Comparison of ENCODE assay signal across 15 cellular contexts in the genomic region with DNA sequence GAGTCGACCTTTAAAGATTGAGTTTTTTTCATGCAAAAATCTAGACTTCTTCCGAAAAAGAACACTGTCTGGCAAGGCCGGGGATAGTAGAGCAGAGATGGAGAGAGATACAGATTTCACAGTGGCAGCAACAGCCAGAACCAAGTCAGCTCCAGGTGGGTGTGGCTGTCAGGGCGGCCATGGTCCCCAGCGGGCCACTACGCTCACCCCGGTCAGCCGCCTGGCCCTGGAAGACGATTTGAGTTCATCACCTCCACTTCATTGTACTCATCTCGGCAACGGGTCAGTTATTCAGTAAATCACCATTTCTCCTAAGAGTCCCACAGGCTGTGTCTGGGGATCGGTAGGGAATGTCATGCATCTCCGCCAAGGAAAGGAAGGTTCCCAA. TPM values are rescaled to one million over a fixed set of nuclear protein-coding genes. Genes with fewer than 3 reads are reported as not detected.
DNase-seq lines count a peak whose midpoint lies in the region; ATAC-seq and TF ChIP-seq lines count a peak whose summit lies in the region.
"Had no signal": no experiment of that assay in that cellular context is flagged by ENCODE, and none has a peak within 500 bp of the region (broad histone marks: within the 10 kb centered on the region; RNA-seq: fewer than 3 reads in every experiment).

No MANE protein-coding gene starts in this region.

- POLR2A ChIA-PET in activated CD4-positive, alpha-beta T cell treated with anti-CD3 and anti-CD28 coated beads for 36 hours (lab: Charles Lee): no interaction called here

- no peaks in the 10 kb centered on the region for H3K4me1 ChIP-seq in endodermal cell (ENCODE audit: control insufficient read depth, insufficient read depth, low read length)
- H3K4me1 ChIP-seq: Caco-2 had no signal

- intact Hi-C loops in activated CD4-positive, alpha-beta T cell treated with anti-CD3 and anti-CD28 coated beads, Interleukin-2, amount 10 ng/mL, durations not matched to agents 24 days and 14 days (cut with micrococcal nuclease): no loop called here
- intact Hi-C loops in activated CD4-positive, alpha-beta T cell treated with anti-CD3 and anti-CD28 coated beads for 36 hours (cut with DNase I, micrococcal nuclease): no loop called here
- intact Hi-C loops in Calu3 (cut with micrococcal nuclease; ENCODE audit: unreplicated experiment): no loop called here

- no peaks in the 10 kb centered on the region for H3K36me3 Mint-ChIP-seq in activated CD4-positive, alpha-beta T cell treated with anti-CD3 and anti-CD28 coated beads, Interleukin-2, amount 10 ng/mL, durations not matched to agents 24 days and 14 days (ENCODE audit: low read depth)
- peaks cover 3% of the 10 kb centered on the region for H3K36me3 Mint-ChIP-seq in activated CD4-positive, alpha-beta T cell treated with anti-CD3 and anti-CD28 coated beads for 36 hours (ENCODE audit: low read depth)
- H3K36me3 Mint-ChIP-seq in endodermal cell (ENCODE audit: low read depth): no peaks in the 10 kb centered on the region
- no peaks in the 10 kb centered on the region for H3K36me3 Mint-ChIP-seq in Calu3 (ENCODE audit: insufficient read depth, unreplicated experiment)

- H3K27ac Mint-ChIP-seq in activated CD4-positive, alpha-beta T cell treated with anti-CD3 and anti-CD28 coated beads, Interleukin-2, amount 10 ng/mL, durations not matched to agents 24 days and 14 days: no peak overlapping the region
- no peak overlapping the region for H3K27ac Mint-ChIP-seq in activated CD4-positive, alpha-beta T cell treated with anti-CD3 and anti-CD28 coated beads for 36 hours
- H3K27ac Mint-ChIP-seq in endodermal cell (no peak overlapping the region), Calu3 (ENCODE audit: unreplicated experiment) (no peak overlapping the region)
- H3K27ac Mint-ChIP-seq: CD8-positive, alpha-beta memory T cell had no signal

- BruUV-seq in Calu3 (replicated peaks; lab: Mats Ljungman, UMichigan): no TSS peak

- peaks cover 24% of the 10 kb centered on the region for H3K9me3 Mint-ChIP-seq in activated CD4-positive, alpha-beta T cell treated with anti-CD3 and anti-CD28 coated beads, Interleukin-2, amount 10 ng/mL, durations not matched to agents 24 days and 14 days
- H3K9me3 Mint-ChIP-seq in activated CD4-positive, alpha-beta T cell treated with anti-CD3 and anti-CD28 coated beads for 36 hours (ENCODE audit: low read depth): peaks cover 30% of the 10 kb centered on the region
- H3K9me3 Mint-ChIP-seq in endodermal cell (peaks cover 68% of the 10 kb centered on the region), Calu3 (ENCODE audit: low read depth, unreplicated experiment) (peaks cover 32% of the 10 kb centered on the region)

- H3K4me3 ChIP-seq in endodermal cell (ENCODE audit: low read length): no peak overlapping the region

- H3K9me3 ChIP-seq in endodermal cell (ENCODE audit: control insufficient read depth, low read length): peaks cover 19% of the 10 kb centered on the region

- peak; percentile 21 for DNase-seq in activated CD4-positive, alpha-beta T cell treated with anti-CD3 and anti-CD28 coated beads, Interleukin-2, amount 10 ng/mL, durations not matched to agents 24 days and 14 days
- no peak for DNase-seq in activated CD4-positive, alpha-beta T cell treated with anti-CD3 and anti-CD28 coated beads for 36 hours
- DNase-seq in GM20000 (ENCODE audit: low spot score) (peak; percentile 3), endodermal cell (peak; percentile 8), mucosa of gallbladder (ENCODE audit: low spot score) (peak; percentile 6), medulla oblongata (ENCODE audit: extremely low spot score) (no peak), Calu3 (no peak), UCSD-AML1 (lab: John Stamatoyannopoulos, UW; ENCODE audit: unreplicated experiment) (no peak)
- DNase-seq: CD8-positive, alpha-beta memory T cell; DMS53; GF-D8 had no signal

- no peak for ATAC-seq in activated CD4-positive, alpha-beta T cell treated with anti-CD3 and anti-CD28 coated beads for 36 hours
- ATAC-seq: HCT116 had no signal

- TF ChIP-seq CTCF in GM20000 (IDR thresholded peaks at IDR 0.05; ENCODE audit: extremely low read depth, missing control alignments) (no peak), endodermal cell (conservative IDR thresholded peaks at IDR 0.05) (no peak), Calu3 (IDR thresholded peaks at IDR 0.05; ENCODE audit: unreplicated experiment) (no peak)

- CTCF ChIA-PET in activated CD4-positive, alpha-beta T cell treated with anti-CD3 and anti-CD28 coated beads for 36 hours (lab: Charles Lee): no interaction called here
- CTCF ChIA-PET in Calu3 (lab: Charles Lee): no interaction called here

- no peaks in the 10 kb centered on the region for H3K4me1 Mint-ChIP-seq in activated CD4-positive, alpha-beta T cell treated with anti-CD3 and anti-CD28 coated beads, Interleukin-2, amount 10 ng/mL, durations not matched to agents 24 days and 14 days
- no peaks in the 10 kb centered on the region for H3K4me1 Mint-ChIP-seq in activated CD4-positive, alpha-beta T cell treated with anti-CD3 and anti-CD28 coated beads for 36 hours
- H3K4me1 Mint-ChIP-seq in endodermal cell (no peaks in the 10 kb centered on the region), Calu3 (ENCODE audit: low read depth, unreplicated experiment) (no peaks in the 10 kb centered on the region)
- H3K4me1 Mint-ChIP-seq: CD8-positive, alpha-beta memory T cell had no signal

- H3K27me3 ChIP-seq in endodermal cell (ENCODE audit: control insufficient read depth, insufficient read depth, low read length, poor library complexity, severe bottlenecking): no peaks in the 10 kb centered on the region

- no peaks in the 10 kb centered on the region for H3K36me3 ChIP-seq in endodermal cell (ENCODE audit: control insufficient read depth, insufficient read depth, low read length)

- no peak overlapping the region for H3K9ac ChIP-seq in endodermal cell (ENCODE audit: extremely low read depth, low read length, poor library complexity, severe bottlenecking)

- no peak overlapping the region for H3K27ac ChIP-seq in endodermal cell (ENCODE audit: low read depth, low read length)
- H3K27ac ChIP-seq: 22Rv1 had no signal

- H3K4me3 Mint-ChIP-seq in activated CD4-positive, alpha-beta T cell treated with anti-CD3 and anti-CD28 coated beads, Interleukin-2, amount 10 ng/mL, durations not matched to agents 24 days and 14 days: no peak overlapping the region
- H3K4me3 Mint-ChIP-seq in activated CD4-positive, alpha-beta T cell treated with anti-CD3 and anti-CD28 coated beads for 36 hours: no peak overlapping the region
- H3K4me3 Mint-ChIP-seq in endodermal cell (no peak overlapping the region), Calu3 (ENCODE audit: low read depth, unreplicated experiment) (no peak overlapping the region)
- H3K4me3 Mint-ChIP-seq: CD8-positive, alpha-beta memory T cell had no signal

- no peaks in the 10 kb centered on the region for H3K27me3 Mint-ChIP-seq in activated CD4-positive, alpha-beta T cell treated with anti-CD3 and anti-CD28 coated beads, Interleukin-2, amount 10 ng/mL, durations not matched to agents 24 days and 14 days
- H3K27me3 Mint-ChIP-seq in activated CD4-positive, alpha-beta T cell treated with anti-CD3 and anti-CD28 coated beads for 36 hours: no peaks in the 10 kb centered on the region
- H3K27me3 Mint-ChIP-seq in endodermal cell (ENCODE audit: insufficient read depth) (peaks cover 2% of the 10 kb centered on the region), Calu3 (ENCODE audit: unreplicated experiment) (no peaks in the 10 kb centered on the region)

- 88 to 90% methylated on average over 6 to 13 of the region's 13 CpGs for WGBS in endodermal cell (ENCODE audit: insufficient coverage in 1 of 2, insufficient read length in 1 of 2), 2 experiments

RNA-seq across cellular contexts. Expression of a gene that starts 53.0 kb away (rescaled TPM):
- total RNA-seq in activated CD4-positive, alpha-beta T cell treated with anti-CD3 and anti-CD28 coated beads, Interleukin-2, amount 10 ng/mL, durations not matched to agents 24 days and 14 days: 4.0 and 4.5 TPM in 2 replicates
- total RNA-seq in activated CD4-positive, alpha-beta T cell treated with anti-CD3 and anti-CD28 coated beads for 36 hours: 1 to 10 TPM; 7.1 to 7.2 TPM
- total RNA-seq in endodermal cell: 1 to 10 TPM; 3.4 to 4.8 TPM
- polyA plus RNA-seq in endodermal cell (2013, experiment 1 of 2): 6.2 TPM
- 5.9 TPM for polyA plus RNA-seq in endodermal cell (2013, experiment 2 of 2)
- 6.9 TPM for total RNA-seq in mucosa of gallbladder
- total RNA-seq in Calu3 (2022): 2.1 and 2.4 TPM in 2 replicates
- total RNA-seq: Caco-2, H4 had no signal

Comparison
In these comparisons a context has a peak if more than half of its experiments do, and no peak if none do; other contexts are left out.
1. DNase-seq: peak in activated CD4-positive, alpha-beta T cell treated with anti-CD3 and anti-CD28 coated beads, Interleukin-2, amount 10 ng/mL, durations not matched to agents 24 days and 14 days (single experiment), GM20000 (single experiment), endodermal cell (single experiment) and mucosa of gallbladder (single experiment); none in activated CD4-positive, alpha-beta T cell treated with anti-CD3 and anti-CD28 coated beads for 36 hours (single experiment), medulla oblongata (single experiment), Calu3 (single experiment) and UCSD-AML1 (single experiment).